In genomic region chr6:34248727-34249468, GRCh38 we compare ENCODE assay signal across 8 cellular contexts. TPM values are rescaled to one million over a fixed set of nuclear protein-coding genes. Genes with fewer than 3 reads are reported as not detected.
A peak's percentile ranks its signal among the peaks of the same experiment; 100 is the strongest.
DNase-seq lines count a peak whose midpoint lies in the region; ATAC-seq and TF ChIP-seq lines count a peak whose summit lies in the region.

TSS of gene SMIM29 (minus strand) at chr6:34249006. CDS start at chr6:34247791, 1,215 bp downstream.

- 0% methylated on average over 19 of the region's 79 CpGs for WGBS in right lobe of liver (ENCODE audit: insufficient coverage, low coverage, low lambda C conversion rate, missing lambda C conversion rate)

- no peaks in the 10 kb centered on the region for H3K27me3 ChIP-seq in right lobe of liver

- no peaks in the 10 kb centered on the region for H3K36me3 ChIP-seq in right lobe of liver

- no peaks in the 10 kb centered on the region for H3K27me3 Mint-ChIP-seq in CD14-positive monocyte (ENCODE audit: low read depth in 3 of 3)

- peak; percentile 89 for TF ChIP-seq CTCF in CD14-positive monocyte (IDR thresholded peaks at IDR 0.05)
- TF ChIP-seq CTCF in right lobe of liver (IDR thresholded peaks at IDR 0.05): peak; percentile 90 to 97 (median 93)

- peak within 1 kb of the TSS; percentile 93 to 98 (median 97) for H3K27ac Mint-ChIP-seq in CD14-positive monocyte

- H3K27ac ChIP-seq in right lobe of liver: peak within 1 kb of the TSS; percentile 84 to 92 (median 87)

- no peaks in the 10 kb centered on the region for H3K9me3 Mint-ChIP-seq in CD14-positive monocyte

- H3K4me1 ChIP-seq in right lobe of liver: peaks cover 0 to 12% (median 0%) of the 10 kb centered on the region in 4 donors

- peak; percentile 80 for TF ChIP-seq POLR2A in right lobe of liver (IDR thresholded peaks at IDR 0.05)

- no peaks in the 10 kb centered on the region for H3K9me3 ChIP-seq in right lobe of liver

- peaks cover 55% of the 10 kb centered on the region for H3K4me1 Mint-ChIP-seq in CD14-positive monocyte

- H3K4me3 ChIP-seq in right lobe of liver: peak within 1 kb of the TSS; percentile 64 to 84 (median 66)

- peak; percentile 74 for ATAC-seq in GM19395 (IDR thresholded peaks at IDR 0.05; ENCODE audit: unreplicated experiment)
- ATAC-seq in HG03571 (IDR thresholded peaks at IDR 0.05; ENCODE audit: unreplicated experiment): peak; percentile 79
- ATAC-seq in right lobe of liver: peak; percentile 86 to 96 (median 94)

- peak; percentile 97 for DNase-seq in CD14-positive monocyte (ENCODE audit: low spot score)
- DNase-seq in NCI-H774 (lab: John Stamatoyannopoulos, UW): peak; percentile 93
- peak; percentile 95 to 96 for DNase-seq in activated CD4-positive, alpha-beta T cell treated with anti-CD3 and anti-CD28 coated beads, Interleukin-2, amount 50 U/mL, for 4 hours
- DNase-seq in dermis blood vessel endothelial cell: peak; percentile 94
- DNase-seq in right lobe of liver: peak; percentile 98 to 99 (median 99)
- DNase-seq in stimulated activated CD4-positive, alpha-beta T cell treated with anti-CD3 and anti-CD28 coated beads, Interleukin-4, amount 100 ng/mL, for 24 hours: peak; percentile 96

- intact Hi-C loops in CD14-positive monocyte (cut with micrococcal nuclease): loop anchor here (1.0 to 5.0 kb wide), 5 partner anchors 52 to 176 kb away; no protein-coding TSS in a partner anchor
- intact Hi-C loops in right lobe of liver (cut with DNase I): loop anchor here (5.0 to 10.0 kb wide), 2 partner anchors 166 to 168 kb away; no protein-coding TSS in a partner anchor

- peaks cover 13 to 18% of the 10 kb centered on the region in 2 donors for H3K36me3 Mint-ChIP-seq in CD14-positive monocyte

- H3K4me3 Mint-ChIP-seq in CD14-positive monocyte: peak within 1 kb of the TSS; percentile 95 to 97

RNA-seq across cellular contexts. Expression of gene SMIM29, which starts in this region (rescaled TPM):
- polyA plus RNA-seq in CD14-positive monocyte: 10 to 100 TPM; 57.2 to 66.7 TPM
- total RNA-seq in dermis blood vessel endothelial cell (16.4 and 24.3 TPM in 2 replicates), right lobe of liver (10 to 100 TPM in 1 of 6 experiments, 1 to 10 TPM in 5; 5.0 to 13.4 (median 8.8) TPM)

Comparison
In these comparisons a context has a peak if more than half of its experiments do, and no peak if none do; other contexts are left out.
1. Peak in every context shown above with its lines: DNase-seq, ATAC-seq, H3K4me3 ChIP-seq and H3K27ac ChIP-seq.